ENCODE assay signal across 8 cellular contexts in genomic region chr11:46112961-46113617, GRCh38. TPM values are rescaled to one million over a fixed set of nuclear protein-coding genes. Genes with fewer than 3 reads are reported as not detected.
DNase-seq lines count a peak whose midpoint lies in the region; ATAC-seq, FAIRE-seq and TF ChIP-seq lines count a peak whose summit lies in the region.

No MANE protein-coding gene starts in this region.

- no peak for TF ChIP-seq POLR2A in breast epithelium (IDR thresholded peaks at IDR 0.05)

- no peak for FAIRE-seq in frontal cortex (lab: Jason Lieb, UNC)

- DNase-seq in MCF 10A (ENCODE audit: unreplicated experiment) (peak; percentile 48), breast epithelium (ENCODE audit: low spot score in 2 of 2) (no peak), NCI-H2171 treated with DMSO at 0.1 percent for 48 hours (lab: John Stamatoyannopoulos, UW) (peak; percentile 80), left ventricle myocardium superior (no peak), frontal cortex (ENCODE audit: low spot score in 2 of 2) (no peak)
- DNase-seq in stimulated activated naive CD8-positive, alpha-beta T cell treated with anti-CD3 and anti-CD28 coated beads, Interleukin-15, amount 100 ng/mL, for 72 hours, result no peak

- ATAC-seq in HG02642 (IDR thresholded peaks at IDR 0.05; ENCODE audit: poor library complexity, unreplicated experiment), result peak; percentile 68
- peak; percentile 96 to 99 for ATAC-seq in activated CD4-positive, CD25-positive, alpha-beta regulatory T cell treated with anti-CD3 and anti-CD28 coated beads, Interleukin-2, amount 50 U/mL, for 24 hours
- ATAC-seq in left ventricle myocardium superior, result peak; percentile 84
- ATAC-seq in stimulated activated naive CD8-positive, alpha-beta T cell treated with anti-CD3 and anti-CD28 coated beads, Interleukin-15, amount 100 ng/mL, for 72 hours, result peak; percentile 90

- H3K4me3 Mint-ChIP-seq in MCF 10A (ENCODE audit: unreplicated experiment), result no peak overlapping the region
- H3K4me3 Mint-ChIP-seq in stimulated activated naive CD8-positive, alpha-beta T cell treated with anti-CD3 and anti-CD28 coated beads, Interleukin-15, amount 100 ng/mL, for 72 hours, result no peak overlapping the region

- no peaks in the 10 kb centered on the region for H3K4me1 ChIP-seq in breast epithelium

- H3K4me3 ChIP-seq in breast epithelium, result peak overlapping the region in 1 of 3 donors; percentile 7

- no peak for TF ChIP-seq CTCF in MCF 10A (IDR thresholded peaks at IDR 0.05; ENCODE audit: unreplicated experiment)
- TF ChIP-seq CTCF in breast epithelium (IDR thresholded peaks at IDR 0.05), result no peak

- POLR2A ChIA-PET in MCF 10A (lab: Yijun Ruan, JAX), result interaction anchor here (0.7 to 1.0 kb wide), 5 partner anchors 8 to 130 kb away, joined by 3 to 7 read pairs (median 3); no protein-coding TSS in a partner anchor

- no peak overlapping the region for H3K27ac Mint-ChIP-seq in MCF 10A (ENCODE audit: low read depth, unreplicated experiment)
- no peak overlapping the region for H3K27ac Mint-ChIP-seq in stimulated activated naive CD8-positive, alpha-beta T cell treated with anti-CD3 and anti-CD28 coated beads, Interleukin-15, amount 100 ng/mL, for 72 hours

- H3K9me3 Mint-ChIP-seq in MCF 10A (ENCODE audit: unreplicated experiment), result peaks cover 7% of the 10 kb centered on the region
- H3K9me3 Mint-ChIP-seq in stimulated activated naive CD8-positive, alpha-beta T cell treated with anti-CD3 and anti-CD28 coated beads, Interleukin-15, amount 100 ng/mL, for 72 hours, result no peaks in the 10 kb centered on the region

- H3K27me3 Mint-ChIP-seq in MCF 10A (ENCODE audit: insufficient read depth, unreplicated experiment), result no peaks in the 10 kb centered on the region
- H3K27me3 Mint-ChIP-seq in stimulated activated naive CD8-positive, alpha-beta T cell treated with anti-CD3 and anti-CD28 coated beads, Interleukin-15, amount 100 ng/mL, for 72 hours, result no peaks in the 10 kb centered on the region

- BruUV-seq in MCF 10A (replicated peaks; lab: Mats Ljungman, UMichigan), result no TSS peak

- no peaks in the 10 kb centered on the region for H3K9me3 ChIP-seq in breast epithelium

- no peaks in the 10 kb centered on the region for H3K27me3 ChIP-seq in breast epithelium

- CTCF ChIA-PET in MCF 10A (lab: Yijun Ruan, JAX), result interaction anchor here (0.6 to 1.2 kb wide), 2 partner anchors 195 to 207 kb away, joined by 3 to 4 read pairs; no protein-coding TSS in a partner anchor

- peaks cover 16% of the 10 kb centered on the region for H3K4me1 Mint-ChIP-seq in MCF 10A (ENCODE audit: insufficient read depth, unreplicated experiment)
- peaks cover 47% of the 10 kb centered on the region for H3K4me1 Mint-ChIP-seq in stimulated activated naive CD8-positive, alpha-beta T cell treated with anti-CD3 and anti-CD28 coated beads, Interleukin-15, amount 100 ng/mL, for 72 hours

- no peaks in the 10 kb centered on the region for H3K36me3 ChIP-seq in breast epithelium

- intact Hi-C loops in MCF 10A (cut with micrococcal nuclease) (no loop called here), breast epithelium (cut with DNase I; ENCODE audit: low total_unique reads) (no loop called here), left ventricle myocardium superior (cut with micrococcal nuclease) (no loop called here)

- peaks cover 15% of the 10 kb centered on the region for H3K36me3 Mint-ChIP-seq in MCF 10A (ENCODE audit: insufficient read depth, unreplicated experiment)

- no peak overlapping the region for H3K27ac ChIP-seq in breast epithelium

RNA-seq across cellular contexts. Expression of gene PHF21A, which starts 8.2 kb away (rescaled TPM):
- total RNA-seq in MCF 10A (2022), result 33.2 and 37.6 TPM in 2 replicates
- 10 to 100 TPM; 23.4 to 70.8 (median 42.7) TPM for total RNA-seq in breast epithelium
- total RNA-seq in left ventricle myocardium superior, result 36.2 TPM
- total RNA-seq in frontal cortex, result 28.9 TPM

Comparison
In these comparisons a context has a peak if more than half of its experiments do, and no peak if none do; other contexts are left out.
1. DNase-seq: peak in MCF 10A (single experiment) and NCI-H2171 treated with DMSO at 0.1 percent for 48 hours (single experiment); none in breast epithelium (0 of 2), left ventricle myocardium superior (single experiment), stimulated activated naive CD8-positive, alpha-beta T cell treated with anti-CD3 and anti-CD28 coated beads, Interleukin-15, amount 100 ng/mL, for 72 hours (0 of 2) and frontal cortex (0 of 2).
2. Peak in every context shown above with its lines, with median percentiles within 50 percentile points of each other: ATAC-seq.